ENCODE assay signal across 8 cellular contexts in genomic region chr3:34260266-34260990, GRCh38.
A peak's percentile ranks its signal among the peaks of the same experiment; 100 is the strongest.
DNase-seq lines count a peak whose midpoint lies in the region; ATAC-seq lines count a peak whose summit lies in the region.

No MANE protein-coding gene starts in this region.

- no peaks in the 10 kb centered on the region for H3K9me3 Mint-ChIP-seq in activated naive CD4-positive, alpha-beta T cell treated with anti-CD3 and anti-CD28 coated beads for 36 hours

- peaks cover 5% of the 10 kb centered on the region for H3K27me3 Mint-ChIP-seq in activated naive CD4-positive, alpha-beta T cell treated with anti-CD3 and anti-CD28 coated beads for 36 hours (ENCODE audit: low read depth)

- DNase-seq in activated naive CD4-positive, alpha-beta T cell treated with anti-CD3 and anti-CD28 coated beads for 36 hours = peak; percentile 68
- no peak for DNase-seq in activated naive CD4-positive, alpha-beta T cell treated with anti-CD3 and anti-CD28 coated beads, Interleukin-2, amount 50 U/mL, for 16 hours
- peak; percentile 65 for DNase-seq in OCI-M1 (lab: John Stamatoyannopoulos, UW)
- DNase-seq in ecto neural progenitor cell (ENCODE audit: low spot score) = peak; percentile 53
- DNase-seq in midbrain (lab: John Stamatoyannopoulos, UW) = peak; percentile 35
- DNase-seq in central memory CD4-positive, alpha-beta T cell = no peak

- peaks cover 4% of the 10 kb centered on the region for H3K4me1 Mint-ChIP-seq in activated naive CD4-positive, alpha-beta T cell treated with anti-CD3 and anti-CD28 coated beads for 36 hours (ENCODE audit: low read depth)

- CTCF ChIA-PET in activated naive CD4-positive, alpha-beta T cell treated with anti-CD3 and anti-CD28 coated beads for 36 hours (lab: Charles Lee) = interaction anchor here (0.7 to 1.5 kb wide), 10 partner anchors 9 to 423 kb away, joined by 3 to 8 read pairs (median 4); no protein-coding TSS in a partner anchor

- intact Hi-C loops in activated naive CD4-positive, alpha-beta T cell treated with anti-CD3 and anti-CD28 coated beads for 36 hours (cut with micrococcal nuclease) = loop anchor here (1.0 to 5.0 kb wide), 4 partner anchors 17 to 1647 kb away; no protein-coding TSS in a partner anchor

- ATAC-seq in HG02938 (IDR thresholded peaks at IDR 0.05; ENCODE audit: unreplicated experiment) (peak; percentile 43), GM19324 (IDR thresholded peaks at IDR 0.05; ENCODE audit: low FRiP score, unreplicated experiment) (no peak)

- no peak overlapping the region for H3K4me3 Mint-ChIP-seq in activated naive CD4-positive, alpha-beta T cell treated with anti-CD3 and anti-CD28 coated beads for 36 hours

- no peaks in the 10 kb centered on the region for H3K36me3 Mint-ChIP-seq in activated naive CD4-positive, alpha-beta T cell treated with anti-CD3 and anti-CD28 coated beads for 36 hours (ENCODE audit: low read depth)

- H3K27ac Mint-ChIP-seq in activated naive CD4-positive, alpha-beta T cell treated with anti-CD3 and anti-CD28 coated beads for 36 hours = no peak overlapping the region

Comparison
In these comparisons a context has a peak if more than half of its experiments do, and no peak if none do; other contexts are left out.
1. DNase-seq: peak in activated naive CD4-positive, alpha-beta T cell treated with anti-CD3 and anti-CD28 coated beads for 36 hours (single experiment), OCI-M1 (single experiment), ecto neural progenitor cell (single experiment) and midbrain (single experiment); none in activated naive CD4-positive, alpha-beta T cell treated with anti-CD3 and anti-CD28 coated beads, Interleukin-2, amount 50 U/mL, for 16 hours (single experiment) and central memory CD4-positive, alpha-beta T cell (single experiment).